Comparison of ENCODE assay signal across 25 cellular contexts in genomic region chr12:4545195-4545594, GRCh38.
"Had no signal": no experiment of that assay in that cellular context is flagged by ENCODE, and none has a peak within 500 bp of the region (broad histone marks: within the 10 kb centered on the region; RNA-seq: fewer than 3 reads in every experiment).

No MANE protein-coding gene starts in this region.

- H3K27ac Mint-ChIP-seq: effector memory CD8-positive, alpha-beta T cell; nephron; neural progenitor cell; progenitor cell of endocrine pancreas; stimulated activated naive B cell treated with anti-CD40 and anti-IgM and Interleukin-4, amounts not matched to agents 10 μg/mL and 1 μg/mL and 100 μg/mL, for 72 hours; stimulated activated naive CD8-positive, alpha-beta T cell treated with anti-CD3 and anti-CD28 coated beads, Interleukin-15, Interleukin-2, amounts not matched to agents 100 ng/mL and 50 ng/mL, for 24 hours had no signal

- H3K36me3 ChIP-seq: right lobe of liver, thoracic aorta, tibial nerve, upper lobe of left lung had no signal

- H3K27me3 Mint-ChIP-seq: effector memory CD8-positive, alpha-beta T cell; naive thymus-derived CD4-positive, alpha-beta T cell; progenitor cell of endocrine pancreas; stimulated activated naive B cell treated with anti-CD40 and anti-IgM and Interleukin-4, amounts not matched to agents 10 μg/mL and 1 μg/mL and 100 μg/mL, for 72 hours; stimulated activated naive CD8-positive, alpha-beta T cell treated with anti-CD3 and anti-CD28 coated beads, Interleukin-15, Interleukin-2, amounts not matched to agents 100 ng/mL and 50 ng/mL, for 24 hours had no signal

- H3K4me1 Mint-ChIP-seq: neural progenitor cell had no signal

- H3K4me3 Mint-ChIP-seq: effector memory CD8-positive, alpha-beta T cell; naive thymus-derived CD4-positive, alpha-beta T cell; nephron; neural progenitor cell; stimulated activated naive B cell treated with anti-CD40 and anti-IgM and Interleukin-4, amounts not matched to agents 10 μg/mL and 1 μg/mL and 100 μg/mL, for 72 hours; stimulated activated naive CD8-positive, alpha-beta T cell treated with anti-CD3 and anti-CD28 coated beads, Interleukin-15, Interleukin-2, amounts not matched to agents 100 ng/mL and 50 ng/mL, for 24 hours had no signal

- H3K9me3 Mint-ChIP-seq: effector memory CD8-positive, alpha-beta T cell; naive thymus-derived CD4-positive, alpha-beta T cell; nephron; neural progenitor cell; stimulated activated naive B cell treated with anti-CD40 and anti-IgM and Interleukin-4, amounts not matched to agents 10 μg/mL and 1 μg/mL and 100 μg/mL, for 72 hours; stimulated activated naive CD8-positive, alpha-beta T cell treated with anti-CD3 and anti-CD28 coated beads, Interleukin-15, Interleukin-2, amounts not matched to agents 100 ng/mL and 50 ng/mL, for 24 hours had no signal

- DNase-seq: cortex of kidney; effector memory CD8-positive, alpha-beta T cell; head of caudate nucleus; kidney; mesendoderm; midbrain; naive thymus-derived CD4-positive, alpha-beta T cell; right lobe of liver; small intestine; stimulated activated CD4-positive, alpha-beta T cell treated with anti-CD3 and anti-CD28 coated beads, Interleukin-15, amount 100 ng/mL, for 24 hours; stimulated activated CD4-positive, alpha-beta T cell treated with anti-CD3 and anti-CD28 coated beads, Interleukin-2, amount 100 ng/mL, for 48 hours; stimulated activated naive B cell treated with anti-CD40 and anti-IgM and Interleukin-4, amounts not matched to agents 10 μg/mL and 1 μg/mL and 100 μg/mL, for 72 hours; upper lobe of left lung had no signal

- H3K27me3 ChIP-seq: neural progenitor cell, right lobe of liver, tibial nerve, upper lobe of left lung had no signal

- ATAC-seq: effector memory CD8-positive, alpha-beta T cell; left lobe of liver; naive thymus-derived CD4-positive, alpha-beta T cell; right lobe of liver; stimulated activated naive B cell treated with anti-CD40 and anti-IgM and Interleukin-4, amounts not matched to agents 10 μg/mL and 1 μg/mL and 100 μg/mL, for 72 hours had no signal

- H3K4me3 ChIP-seq: lung, neural progenitor cell, right lobe of liver, thoracic aorta, tibial nerve, upper lobe of left lung had no signal

- H3K9me3 ChIP-seq: right lobe of liver, thoracic aorta, tibial nerve, upper lobe of left lung had no signal

- H3K4me1 ChIP-seq: parathyroid adenoma, right lobe of liver, tibial nerve, upper lobe of left lung had no signal

- H3K27ac ChIP-seq: neural progenitor cell, parathyroid adenoma, right lobe of liver, thoracic aorta, tibial nerve, upper lobe of left lung had no signal

- FAIRE-seq: endometrium, frontal cortex, kidney, small intestine, urothelium cell line had no signal
